8 cellular contexts compared by ENCODE assay signal in the genomic region with DNA sequence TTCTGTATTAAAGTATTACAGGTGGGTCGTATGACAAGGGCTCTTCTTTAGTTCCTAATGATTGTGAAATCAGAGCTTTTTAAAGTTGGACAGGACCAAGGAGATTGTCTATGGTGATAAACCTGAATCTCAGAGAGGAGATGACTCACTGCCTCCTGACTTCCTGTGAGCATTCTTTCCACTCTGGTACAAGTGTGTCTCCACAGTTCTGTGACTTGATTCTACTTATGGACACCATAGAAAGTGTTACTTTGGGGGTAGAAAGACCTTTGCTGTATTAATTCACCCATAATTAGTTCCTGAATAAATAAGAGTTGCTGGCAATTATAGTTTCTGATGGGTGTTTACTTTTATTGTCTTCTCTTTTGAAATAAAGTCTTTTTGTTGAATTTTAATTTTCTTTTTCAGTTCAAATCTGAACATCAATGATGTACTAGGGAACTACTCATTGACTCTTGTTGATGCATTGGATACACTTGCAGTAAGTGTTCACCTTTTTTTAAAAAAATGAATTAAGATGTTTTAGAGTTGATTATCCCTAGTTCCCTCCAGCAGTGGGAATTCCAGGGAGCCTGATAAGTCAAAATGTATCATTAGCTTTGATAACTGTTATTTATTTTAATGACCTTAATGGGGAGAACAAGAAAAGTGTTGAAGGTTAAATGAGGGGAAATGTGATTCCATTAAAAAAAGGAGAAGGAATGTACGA. TPM values are rescaled to one million over a fixed set of nuclear protein-coding genes. Genes with fewer than 3 reads are reported as not detected.
DNase-seq lines count a peak whose midpoint lies in the region; ATAC-seq lines count a peak whose summit lies in the region.

No MANE protein-coding gene starts in this region.

- DNase-seq in AML-193 (lab: John Stamatoyannopoulos, UW) (peak; percentile 46 to 77), SIG-M5 treated with dmso at 0.1 percent for 504 hours (lab: John Stamatoyannopoulos, UW; ENCODE audit: unreplicated experiment) (peak; percentile 84), dermis microvascular lymphatic vessel endothelial cell (ENCODE audit: low read depth in 2 of 2) (peak; percentile 52 to 92), pons (ENCODE audit: low spot score) (peak; percentile 38), posterior vena cava (ENCODE audit: low spot score) (no peak), NCI-H2107 treated with DMSO at 0.1 percent for 48 hours (lab: John Stamatoyannopoulos, UW; ENCODE audit: unreplicated experiment) (no peak)

- ATAC-seq in GM18870 (IDR thresholded peaks at IDR 0.05; ENCODE audit: unreplicated experiment) (peak; percentile 37), HG03108 (IDR thresholded peaks at IDR 0.05; ENCODE audit: unreplicated experiment) (peak; percentile 33)

- intact Hi-C loops in posterior vena cava (cut with DNase I), result no loop called here

RNA-seq across cellular contexts. Expression of gene EDEM1, which starts 7.4 kb away (rescaled TPM):
- total RNA-seq in dermis microvascular lymphatic vessel endothelial cell (14.5 and 20.4 TPM in 2 replicates), posterior vena cava (10 to 100 TPM; 25.0 to 28.1 TPM)

Comparison
In these comparisons a context has a peak if more than half of its experiments do, and no peak if none do; other contexts are left out.
1. DNase-seq: peak in AML-193 (2 of 2), SIG-M5 treated with dmso at 0.1 percent for 504 hours (single experiment), dermis microvascular lymphatic vessel endothelial cell (2 of 2) and pons (single experiment); none in posterior vena cava (single experiment) and NCI-H2107 treated with DMSO at 0.1 percent for 48 hours (single experiment).